ENCODE assay signal across 1 cellular context in the genomic region with DNA sequence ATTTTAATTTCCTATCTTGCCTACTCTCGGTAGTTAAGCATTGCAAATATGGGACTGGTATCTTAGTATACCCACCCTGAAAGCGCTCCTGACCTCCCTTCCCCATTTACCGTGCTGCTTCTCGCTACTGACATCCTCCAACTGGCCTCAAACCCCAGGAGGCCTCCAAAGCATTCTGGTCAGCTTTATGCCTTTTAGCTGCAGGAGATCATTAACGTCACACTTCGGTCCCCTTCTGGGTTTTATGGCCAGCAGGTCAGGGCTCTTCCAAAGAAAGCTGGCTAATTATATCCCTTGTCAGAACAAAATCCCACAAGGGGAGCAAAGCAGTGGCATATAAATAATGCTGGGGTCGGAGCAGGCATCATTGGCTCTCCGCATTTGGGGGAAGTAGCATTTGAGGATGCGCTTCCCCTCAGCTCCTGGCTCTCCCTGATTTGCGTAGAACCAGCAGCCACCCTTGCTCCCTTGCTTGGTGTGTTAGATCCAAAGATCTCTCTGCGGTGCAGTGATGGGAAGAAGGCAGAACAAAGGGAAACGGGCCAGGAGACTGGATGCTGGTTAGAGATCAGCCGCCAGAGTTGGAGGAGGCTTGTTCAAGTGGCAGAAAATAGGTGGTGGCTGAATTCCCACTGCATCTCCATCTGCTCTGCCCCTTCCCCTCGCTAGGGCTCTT.
TF ChIP-seq lines count a peak whose summit lies in the region.

No MANE protein-coding gene starts in this region.

TF ChIP-seq in HEK293, 187 proteins besides CTCF, POLR2A, EP300 and RAD21 (continued from another document):
- no peak for TF ChIP-seq KLF17 (tag by site-specific recombination; IDR thresholded peaks at IDR 0.05)
- no peak for TF ChIP-seq GLI4 (tag by site-specific recombination; IDR thresholded peaks at IDR 0.05)
- TF ChIP-seq ZNF768 (tag by site-specific recombination; IDR thresholded peaks at IDR 0.05): no peak
- peak; percentile 52; the same call in 1 of the 2 replicates for TF ChIP-seq OSR2 (tag by site-specific recombination; IDR thresholded peaks at IDR 0.05)
- TF ChIP-seq HIC1 (tag by site-specific recombination; IDR thresholded peaks at IDR 0.05): no peak
- TF ChIP-seq ZIC2 (tag by site-specific recombination; IDR thresholded peaks at IDR 0.05): peak; percentile 74
- TF ChIP-seq RBAK (tag by site-specific recombination; IDR thresholded peaks at IDR 0.05): no peak
- TF ChIP-seq ZFP3 (tag by site-specific recombination; IDR thresholded peaks at IDR 0.05; ENCODE audit: low read depth): no peak
- no peak for TF ChIP-seq ZNF404 (tag by site-specific recombination; IDR thresholded peaks at IDR 0.05)
- TF ChIP-seq ZEB2 (tag by site-specific recombination; IDR thresholded peaks at IDR 0.05): no peak
- no peak for TF ChIP-seq ZNF830 (tag by site-specific recombination; IDR thresholded peaks at IDR 0.05; ENCODE audit: low read depth)
- TF ChIP-seq ZNF146 (tag by site-specific recombination; IDR thresholded peaks at IDR 0.05): no peak
- 0 out of 2 replicates have a peak, but pooled peaks have one; percentile 14 for TF ChIP-seq ZNF600 (tag by site-specific recombination; IDR thresholded peaks at IDR 0.05)
- TF ChIP-seq ZNF76 (tag by site-specific recombination; IDR thresholded peaks at IDR 0.05; ENCODE audit: borderline replicate concordance, low read depth): no peak
- no peak for TF ChIP-seq ZFP69B (tag by site-specific recombination; IDR thresholded peaks at IDR 0.05)
